Comparison of ENCODE assay signal across 4 cellular contexts in genomic region chr10:46948687-46949649, GRCh38. TPM values are rescaled to one million over a fixed set of nuclear protein-coding genes. Genes with fewer than 3 reads are reported as not detected.
"Had no signal": no experiment of that assay in that cellular context is flagged by ENCODE, and none has a peak within 500 bp of the region (broad histone marks: within the 10 kb centered on the region; RNA-seq: fewer than 3 reads in every experiment).

No MANE protein-coding gene starts in this region.

RNA-seq across cellular contexts. Expression of gene PTPN20, which starts 37.7 kb away (rescaled TPM):
- total RNA-seq: ascending aorta, M059J, OCI-LY7, SJCRH30 had no signal
